9 cellular contexts compared by ENCODE assay signal in genomic region chr1:232589809-232590741, GRCh38. TPM values are rescaled to one million over a fixed set of nuclear protein-coding genes. Genes with fewer than 3 reads are reported as not detected.
DNase-seq lines count a peak whose midpoint lies in the region; ATAC-seq and TF ChIP-seq lines count a peak whose summit lies in the region.
"Had no signal": no experiment of that assay in that cellular context is flagged by ENCODE, and none has a peak within 500 bp of the region (broad histone marks: within the 10 kb centered on the region; RNA-seq: fewer than 3 reads in every experiment).

No MANE protein-coding gene starts in this region.

- no peak overlapping the region for H3K4me3 Mint-ChIP-seq in osteocyte (ENCODE audit: unreplicated experiment)

- peak overlapping the region; percentile 58 for H3K27ac Mint-ChIP-seq in osteocyte (ENCODE audit: unreplicated experiment)
- H3K27ac Mint-ChIP-seq in activated naive CD4-positive, alpha-beta T cell treated with anti-CD3 and anti-CD28 coated beads, Interleukin-2, amount 50 U/mL, for 72 hours = no peak overlapping the region

- H3K36me3 Mint-ChIP-seq in osteocyte (ENCODE audit: unreplicated experiment) = peaks cover 5% of the 10 kb centered on the region
- H3K36me3 Mint-ChIP-seq in activated naive CD4-positive, alpha-beta T cell treated with anti-CD3 and anti-CD28 coated beads, Interleukin-2, amount 50 U/mL, for 72 hours = peaks cover 16 to 44% of the 10 kb centered on the region in 2 donors
- H3K36me3 Mint-ChIP-seq: naive thymus-derived CD8-positive, alpha-beta T cell had no signal

- no peaks in the 10 kb centered on the region for H3K27me3 Mint-ChIP-seq in osteocyte (ENCODE audit: unreplicated experiment)

- no peak for TF ChIP-seq POLR2A in erythroblast (IDR thresholded peaks at IDR 0.05; ENCODE audit: low read length)

- ATAC-seq in GM19023 (IDR thresholded peaks at IDR 0.05; ENCODE audit: unreplicated experiment) (peak; percentile 33), HG02973 (IDR thresholded peaks at IDR 0.05; ENCODE audit: unreplicated experiment) (peak; percentile 31)
- ATAC-seq in activated naive CD4-positive, alpha-beta T cell treated with anti-CD3 and anti-CD28 coated beads, Interleukin-2, amount 50 U/mL, for 72 hours = no peak
- ATAC-seq: naive thymus-derived CD8-positive, alpha-beta T cell had no signal

- peaks cover 40% of the 10 kb centered on the region for H3K4me1 Mint-ChIP-seq in osteocyte (ENCODE audit: unreplicated experiment)

- DNase-seq in dermis blood vessel endothelial cell (peak; percentile 62), osteocyte (ENCODE audit: extremely low spot score, unreplicated experiment) (no peak), erythroblast (lab: John Stamatoyannopoulos, UW) (no peak), mucosa of gallbladder (ENCODE audit: low spot score) (no peak), hepatic stellate cell (ENCODE audit: low spot score) (no peak)
- no peak for DNase-seq in activated naive CD4-positive, alpha-beta T cell treated with anti-CD3 and anti-CD28 coated beads, Interleukin-2, amount 50 U/mL, for 72 hours (ENCODE audit: low spot score in 2 of 2)
- DNase-seq: naive thymus-derived CD8-positive, alpha-beta T cell had no signal

- no peak for TF ChIP-seq CTCF in osteocyte (IDR thresholded peaks at IDR 0.05)

- H3K9me3 Mint-ChIP-seq in osteocyte (ENCODE audit: unreplicated experiment) = no peaks in the 10 kb centered on the region
- peaks cover 10 to 25% of the 10 kb centered on the region in 2 donors for H3K9me3 Mint-ChIP-seq in activated naive CD4-positive, alpha-beta T cell treated with anti-CD3 and anti-CD28 coated beads, Interleukin-2, amount 50 U/mL, for 72 hours
- H3K9me3 Mint-ChIP-seq: naive thymus-derived CD8-positive, alpha-beta T cell had no signal

RNA-seq across cellular contexts. Expression of gene SIPA1L2, which starts 39.9 kb away (rescaled TPM):
- total RNA-seq in dermis blood vessel endothelial cell (11.1 and 25.7 TPM in 2 replicates), osteocyte (12.3 and 14.5 TPM in 2 replicates), mucosa of gallbladder (20.6 TPM)
- 10 to 100 TPM in 1 of 2 donors, 1 to 10 TPM in 1; 4.4 to 10.8 TPM for total RNA-seq in activated naive CD4-positive, alpha-beta T cell treated with anti-CD3 and anti-CD28 coated beads, Interleukin-2, amount 50 U/mL, for 72 hours

Comparison
In these comparisons a context has a peak if more than half of its experiments do, and no peak if none do; other contexts are left out.
1. ATAC-seq: peak in GM19023 (single experiment) and HG02973 (single experiment); none in activated naive CD4-positive, alpha-beta T cell treated with anti-CD3 and anti-CD28 coated beads, Interleukin-2, amount 50 U/mL, for 72 hours (0 of 2).